28 cellular contexts compared by ENCODE assay signal in genomic region chr2:19043893-19044292, GRCh38.
"Had no signal": no experiment of that assay in that cellular context is flagged by ENCODE, and none has a peak within 500 bp of the region (broad histone marks: within the 10 kb centered on the region; RNA-seq: fewer than 3 reads in every experiment).

No MANE protein-coding gene starts in this region.

- H3K27ac ChIP-seq: SK-N-MC had no signal

- H3K36me3 Mint-ChIP-seq: activated naive CD4-positive, alpha-beta T cell treated with anti-CD3 and anti-CD28 coated beads, Interleukin-2, amount 50 U/mL, for 24 hours had no signal

- H3K9me3 Mint-ChIP-seq: activated B cell treated with CpG ODN at 0.5 μM for 24 hours; activated CD8-positive, alpha-beta T cell treated with anti-CD3 and anti-CD28 coated beads for 36 hours; activated naive CD4-positive, alpha-beta T cell treated with anti-CD3 and anti-CD28 coated beads, Interleukin-2, amount 50 U/mL, for 24 hours had no signal

- H3K4me3 Mint-ChIP-seq: activated B cell treated with CpG ODN at 0.5 μM for 24 hours; activated CD8-positive, alpha-beta T cell treated with anti-CD3 and anti-CD28 coated beads for 36 hours; activated naive CD4-positive, alpha-beta T cell treated with anti-CD3 and anti-CD28 coated beads, Interleukin-2, amount 50 U/mL, for 24 hours; T-cell had no signal

- ATAC-seq: activated CD8-positive, alpha-beta T cell treated with anti-CD3 and anti-CD28 coated beads for 36 hours; Panc1; Right ventricle myocardium inferior; T-cell had no signal

- H3K27ac Mint-ChIP-seq: activated B cell treated with CpG ODN at 0.5 μM for 24 hours; activated CD8-positive, alpha-beta T cell treated with anti-CD3 and anti-CD28 coated beads for 36 hours; activated naive CD4-positive, alpha-beta T cell treated with anti-CD3 and anti-CD28 coated beads, Interleukin-2, amount 50 U/mL, for 24 hours; T-cell had no signal

- H3K27me3 Mint-ChIP-seq: activated B cell treated with CpG ODN at 0.5 μM for 24 hours; activated CD8-positive, alpha-beta T cell treated with anti-CD3 and anti-CD28 coated beads for 36 hours; activated naive CD4-positive, alpha-beta T cell treated with anti-CD3 and anti-CD28 coated beads, Interleukin-2, amount 50 U/mL, for 24 hours; T-cell had no signal

- H3K4me1 Mint-ChIP-seq: activated B cell treated with CpG ODN at 0.5 μM for 24 hours; activated naive CD4-positive, alpha-beta T cell treated with anti-CD3 and anti-CD28 coated beads, Interleukin-2, amount 50 U/mL, for 24 hours; T-cell had no signal

- DNase-seq: activated B cell treated with CpG ODN at 0.5 μM for 24 hours; activated CD4-positive, alpha-beta T cell treated with anti-CD3 and anti-CD28 coated beads for 1 hour; activated CD4-positive, alpha-beta T cell treated with anti-CD3 and anti-CD28 coated beads, Interleukin-2, amount 50 U/mL, for 1 hour; activated CD8-positive, alpha-beta memory T cell treated with anti-CD3 and anti-CD28 coated beads, Interleukin-2, amount 50 U/mL, for 4 hours; activated CD8-positive, alpha-beta T cell treated with anti-CD3 and anti-CD28 coated beads for 36 hours; activated effector memory CD4-positive, alpha-beta T cell treated with Interleukin-2 at 50 U/mL for 16 hours; activated naive CD4-positive, alpha-beta T cell; aorta; central memory CD4-positive, alpha-beta T cell; Kasumi-1; KBM-7; NCI-H1092; NCI-H1417; NCI-H1930; NCI-H510A treated with DMSO at 0.1 percent for 48 hours; NCI-H69; NK-92 treated with Interleukin-12 subunit alpha and Interleukin-12 subunit beta, amount 100 ng/mL, for 24 hours; OCI-M1; RPMI8226; T-cell; T-helper 2 cell; T1000 had no signal

- FAIRE-seq: bronchial epithelial cell, TTC549 had no signal

- H3K4me3 ChIP-seq: SK-N-MC had no signal
